1 cellular context compared by ENCODE assay signal in the genomic region with DNA sequence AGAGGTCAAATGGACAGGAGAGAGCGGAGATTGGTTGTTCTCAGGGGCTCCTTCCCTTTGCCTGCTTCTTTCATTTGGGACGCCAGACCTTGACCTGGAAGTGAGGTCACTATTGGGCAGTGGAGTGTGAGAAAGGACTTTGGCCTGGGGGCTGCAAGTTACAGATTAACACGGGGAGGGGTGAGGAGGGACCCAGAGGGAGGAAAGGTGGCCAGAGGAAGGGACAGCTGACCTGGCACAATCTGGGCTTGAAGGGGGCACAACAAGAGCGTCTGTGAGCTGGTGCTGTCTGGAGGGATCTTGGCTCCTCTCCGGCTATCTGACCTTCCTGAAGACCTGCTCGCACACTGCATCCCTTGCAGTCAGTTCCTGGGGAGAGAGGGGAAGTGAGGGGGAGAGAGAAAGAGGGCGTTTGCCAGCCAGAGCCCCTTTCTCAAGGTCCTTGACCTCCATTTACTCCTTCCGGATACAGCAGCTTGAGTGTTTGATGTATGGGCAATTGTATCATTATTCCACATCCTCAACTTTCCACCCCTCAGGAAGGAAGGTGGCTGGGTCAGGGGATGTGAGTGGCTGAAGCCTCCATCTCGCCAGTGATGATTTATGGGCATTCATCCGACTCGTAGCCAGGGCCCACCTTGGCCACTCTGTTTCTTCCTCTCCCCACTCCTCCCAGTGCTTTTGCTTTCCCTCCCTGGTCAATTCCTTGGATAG.
TF ChIP-seq lines count a peak whose summit lies in the region.

No MANE protein-coding gene starts in this region.

TF ChIP-seq in HepG2, 621 proteins besides CTCF, POLR2A, EP300 and RAD21 (continued from another document and continues in another):
- TF ChIP-seq ZNF496 (CRISPR knock-in tag; IDR thresholded peaks at IDR 0.05; ENCODE audit: insufficient replicate concordance) (no peak), CBX1 (IDR thresholded peaks at IDR 0.05; ENCODE audit: low read depth) (no peak), ZSCAN20 (CRISPR knock-in tag; IDR thresholded peaks at IDR 0.05; ENCODE audit: borderline replicate concordance) (no peak), FOXC1 (CRISPR knock-in tag; IDR thresholded peaks at IDR 0.05; ENCODE audit: borderline replicate concordance) (no peak; the same call in 1 of the 2 replicates), ZNF207 (IDR thresholded peaks at IDR 0.05; ENCODE audit: borderline replicate concordance) (no peak), TMF1 (CRISPR knock-in tag; IDR thresholded peaks at IDR 0.05; ENCODE audit: low read depth) (no peak), ZNF577 (CRISPR knock-in tag; IDR thresholded peaks at IDR 0.05; ENCODE audit: borderline replicate concordance, low read depth) (no peak), ZNF879 (CRISPR knock-in tag; IDR thresholded peaks at IDR 0.05) (no peak), ZMYM2 (CRISPR knock-in tag; IDR thresholded peaks at IDR 0.05) (no peak), PHF21A (CRISPR knock-in tag; IDR thresholded peaks at IDR 0.05) (peak; percentile 77; the same call in 1 of the 2 replicates), HNRNPLL (IDR thresholded peaks at IDR 0.05; ENCODE audit: low read depth, low read length, poor library complexity, severe bottlenecking) (no peak), KLF13 (CRISPR knock-in tag; IDR thresholded peaks at IDR 0.05) (no peak), TBX3 (IDR thresholded peaks at IDR 0.05; ENCODE audit: borderline replicate concordance) (peak; percentile 60; the same call in 1 of the 2 replicates), KLF16 (CRISPR knock-in tag; IDR thresholded peaks at IDR 0.05) (0 out of 4 replicates have a peak, but pooled peaks of 1 of the 2 experiments have one; percentile 22), ZNF234 (CRISPR knock-in tag; conservative IDR thresholded peaks at IDR 0.05) (no peak), IRF2 (CRISPR knock-in tag; IDR thresholded peaks at IDR 0.05) (no peak), ZNF136 (CRISPR knock-in tag; IDR thresholded peaks at IDR 0.05; ENCODE audit: low read depth) (no peak), KAT8 (CRISPR knock-in tag; IDR thresholded peaks at IDR 0.05) (no peak), RBM22 (optimal IDR thresholded peaks at IDR 0.05; ENCODE audit: low read length) (no peak), ZNF256 (CRISPR knock-in tag; conservative IDR thresholded peaks at IDR 0.05) (no peak), TCF7 (IDR thresholded peaks at IDR 0.05; ENCODE audit: low read depth) (no peak), ISX (CRISPR knock-in tag; conservative IDR thresholded peaks at IDR 0.05) (no peak), CENPX (CRISPR knock-in tag; IDR thresholded peaks at IDR 0.05) (no peak), SIX1 (CRISPR knock-in tag; IDR thresholded peaks at IDR 0.05; ENCODE audit: borderline replicate concordance) (no peak), ZSCAN29 (CRISPR knock-in tag; conservative IDR thresholded peaks at IDR 0.05) (no peak), MEIS1 (CRISPR knock-in tag; IDR thresholded peaks at IDR 0.05; ENCODE audit: borderline replicate concordance) (no peak), NFE2L2 (IDR thresholded peaks at IDR 0.05; ENCODE audit: low read length) (no peak), MAFK (conservative IDR thresholded peaks at IDR 0.05 in 1 of 2, IDR thresholded peaks at IDR 0.05 in 1 of 2; ENCODE audit: low read length in 2 of 2) (peak; percentile 65 to 80), ZGPAT (CRISPR knock-in tag; IDR thresholded peaks at IDR 0.05) (no peak), MAFG (CRISPR knock-in tag; IDR thresholded peaks at IDR 0.05) (no peak), ISL2 (CRISPR knock-in tag; IDR thresholded peaks at IDR 0.05) (peak; percentile 66), ZNF530 (CRISPR knock-in tag; IDR thresholded peaks at IDR 0.05; ENCODE audit: low read depth) (no peak), ZNF232 (CRISPR knock-in tag; IDR thresholded peaks at IDR 0.05; ENCODE audit: borderline replicate concordance) (no peak), SP1 (IDR thresholded peaks at IDR 0.05) (no peak), SP1 (CRISPR knock-in tag; IDR thresholded peaks at IDR 0.05) (no peak), KDM4B (CRISPR knock-in tag; IDR thresholded peaks at IDR 0.05) (no peak), ADNP (CRISPR knock-in tag; IDR thresholded peaks at IDR 0.05) (no peak), ZKSCAN8 (CRISPR knock-in tag; IDR thresholded peaks at IDR 0.05; ENCODE audit: borderline replicate concordance) (0 out of 2 replicates have a peak, but pooled peaks have one; percentile 18), HOXA9 (CRISPR knock-in tag; IDR thresholded peaks at IDR 0.05; ENCODE audit: borderline replicate concordance) (peak; percentile 47; the same call in 1 of the 2 replicates), EEA1 (CRISPR knock-in tag; IDR thresholded peaks at IDR 0.05; ENCODE audit: borderline replicate concordance) (no peak), NONO (IDR thresholded peaks at IDR 0.05) (no peak), NONO (CRISPR knock-in tag; conservative IDR thresholded peaks at IDR 0.05) (peak; percentile 71), ZBTB46 (CRISPR knock-in tag; IDR thresholded peaks at IDR 0.05; ENCODE audit: borderline replicate concordance) (no peak), ZNF138 (CRISPR knock-in tag; IDR thresholded peaks at IDR 0.05; ENCODE audit: low read depth) (no peak), EED (CRISPR knock-in tag; IDR thresholded peaks at IDR 0.05) (no peak), CAMTA2 (CRISPR knock-in tag; IDR thresholded peaks at IDR 0.05; ENCODE audit: borderline replicate concordance) (no peak)
- TF ChIP-seq, protein P1, sequence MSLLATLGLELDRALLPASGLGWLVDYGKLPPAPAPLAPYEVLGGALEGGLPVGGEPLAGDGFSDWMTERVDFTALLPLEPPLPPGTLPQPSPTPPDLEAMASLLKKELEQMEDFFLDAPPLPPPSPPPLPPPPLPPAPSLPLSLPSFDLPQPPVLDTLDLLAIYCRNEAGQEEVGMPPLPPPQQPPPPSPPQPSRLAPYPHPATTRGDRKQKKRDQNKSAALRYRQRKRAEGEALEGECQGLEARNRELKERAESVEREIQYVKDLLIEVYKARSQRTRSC (CRISPR knock-in tag; IDR thresholded peaks at IDR 0.05; ENCODE audit: low read depth), result no peak
- TF ChIP-seq, protein P2, sequence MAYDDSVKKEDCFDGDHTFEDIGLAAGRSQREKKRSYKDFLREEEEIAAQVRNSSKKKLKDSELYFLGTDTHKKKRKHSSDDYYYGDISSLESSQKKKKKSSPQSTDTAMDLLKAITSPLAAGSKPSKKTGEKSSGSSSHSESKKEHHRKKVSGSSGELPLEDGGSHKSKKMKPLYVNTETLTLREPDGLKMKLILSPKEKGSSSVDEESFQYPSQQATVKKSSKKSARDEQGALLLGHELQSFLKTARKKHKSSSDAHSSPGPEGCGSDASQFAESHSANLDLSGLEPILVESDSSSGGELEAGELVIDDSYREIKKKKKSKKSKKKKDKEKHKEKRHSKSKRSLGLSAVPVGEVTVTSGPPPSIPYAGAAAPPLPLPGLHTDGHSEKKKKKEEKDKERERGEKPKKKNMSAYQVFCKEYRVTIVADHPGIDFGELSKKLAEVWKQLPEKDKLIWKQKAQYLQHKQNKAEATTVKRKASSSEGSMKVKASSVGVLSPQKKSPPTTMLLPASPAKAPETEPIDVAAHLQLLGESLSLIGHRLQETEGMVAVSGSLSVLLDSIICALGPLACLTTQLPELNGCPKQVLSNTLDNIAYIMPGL (CRISPR knock-in tag; IDR thresholded peaks at IDR 0.05; ENCODE audit: borderline replicate concordance in 1 of 2, low read depth in 1 of 2), result peak in 1 of 2 experiments; percentile 21; a peak in 1 of 4 replicates
- TF ChIP-seq, protein P3, sequence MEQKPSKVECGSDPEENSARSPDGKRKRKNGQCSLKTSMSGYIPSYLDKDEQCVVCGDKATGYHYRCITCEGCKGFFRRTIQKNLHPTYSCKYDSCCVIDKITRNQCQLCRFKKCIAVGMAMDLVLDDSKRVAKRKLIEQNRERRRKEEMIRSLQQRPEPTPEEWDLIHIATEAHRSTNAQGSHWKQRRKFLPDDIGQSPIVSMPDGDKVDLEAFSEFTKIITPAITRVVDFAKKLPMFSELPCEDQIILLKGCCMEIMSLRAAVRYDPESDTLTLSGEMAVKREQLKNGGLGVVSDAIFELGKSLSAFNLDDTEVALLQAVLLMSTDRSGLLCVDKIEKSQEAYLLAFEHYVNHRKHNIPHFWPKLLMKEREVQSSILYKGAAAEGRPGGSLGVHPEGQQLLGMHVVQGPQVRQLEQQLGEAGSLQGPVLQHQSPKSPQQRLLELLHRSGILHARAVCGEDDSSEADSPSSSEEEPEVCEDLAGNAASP (CRISPR knock-in tag; IDR thresholded peaks at IDR 0.05; ENCODE audit: borderline replicate concordance), result peak; percentile 99
- TF ChIP-seq, protein P4, sequence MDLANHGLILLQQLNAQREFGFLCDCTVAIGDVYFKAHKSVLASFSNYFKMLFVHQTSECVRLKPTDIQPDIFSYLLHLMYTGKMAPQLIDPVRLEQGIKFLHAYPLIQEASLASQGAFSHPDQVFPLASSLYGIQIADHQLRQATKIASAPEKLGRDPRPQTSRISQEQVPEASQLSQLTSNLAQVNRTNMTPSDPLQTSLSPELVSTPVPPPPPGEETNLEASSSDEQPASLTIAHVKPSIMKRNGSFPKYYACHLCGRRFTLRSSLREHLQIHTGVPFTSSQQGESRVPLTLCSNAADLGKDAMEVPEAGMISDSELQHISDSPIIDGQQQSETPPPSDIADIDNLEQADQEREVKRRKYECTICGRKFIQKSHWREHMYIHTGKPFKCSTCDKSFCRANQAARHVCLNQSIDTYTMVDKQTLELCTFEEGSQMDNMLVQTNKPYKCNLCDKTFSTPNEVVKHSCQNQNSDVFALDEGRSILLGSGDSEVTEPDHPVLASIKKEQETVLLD (CRISPR knock-in tag; IDR thresholded peaks at IDR 0.05; ENCODE audit: low read depth), result no peak
- TF ChIP-seq, protein P5, sequence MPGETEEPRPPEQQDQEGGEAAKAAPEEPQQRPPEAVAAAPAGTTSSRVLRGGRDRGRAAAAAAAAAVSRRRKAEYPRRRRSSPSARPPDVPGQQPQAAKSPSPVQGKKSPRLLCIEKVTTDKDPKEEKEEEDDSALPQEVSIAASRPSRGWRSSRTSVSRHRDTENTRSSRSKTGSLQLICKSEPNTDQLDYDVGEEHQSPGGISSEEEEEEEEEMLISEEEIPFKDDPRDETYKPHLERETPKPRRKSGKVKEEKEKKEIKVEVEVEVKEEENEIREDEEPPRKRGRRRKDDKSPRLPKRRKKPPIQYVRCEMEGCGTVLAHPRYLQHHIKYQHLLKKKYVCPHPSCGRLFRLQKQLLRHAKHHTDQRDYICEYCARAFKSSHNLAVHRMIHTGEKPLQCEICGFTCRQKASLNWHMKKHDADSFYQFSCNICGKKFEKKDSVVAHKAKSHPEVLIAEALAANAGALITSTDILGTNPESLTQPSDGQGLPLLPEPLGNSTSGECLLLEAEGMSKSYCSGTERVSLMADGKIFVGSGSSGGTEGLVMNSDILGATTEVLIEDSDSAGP (CRISPR knock-in tag; IDR thresholded peaks at IDR 0.05; ENCODE audit: borderline replicate concordance), result no peak
- TF ChIP-seq, protein P6, sequence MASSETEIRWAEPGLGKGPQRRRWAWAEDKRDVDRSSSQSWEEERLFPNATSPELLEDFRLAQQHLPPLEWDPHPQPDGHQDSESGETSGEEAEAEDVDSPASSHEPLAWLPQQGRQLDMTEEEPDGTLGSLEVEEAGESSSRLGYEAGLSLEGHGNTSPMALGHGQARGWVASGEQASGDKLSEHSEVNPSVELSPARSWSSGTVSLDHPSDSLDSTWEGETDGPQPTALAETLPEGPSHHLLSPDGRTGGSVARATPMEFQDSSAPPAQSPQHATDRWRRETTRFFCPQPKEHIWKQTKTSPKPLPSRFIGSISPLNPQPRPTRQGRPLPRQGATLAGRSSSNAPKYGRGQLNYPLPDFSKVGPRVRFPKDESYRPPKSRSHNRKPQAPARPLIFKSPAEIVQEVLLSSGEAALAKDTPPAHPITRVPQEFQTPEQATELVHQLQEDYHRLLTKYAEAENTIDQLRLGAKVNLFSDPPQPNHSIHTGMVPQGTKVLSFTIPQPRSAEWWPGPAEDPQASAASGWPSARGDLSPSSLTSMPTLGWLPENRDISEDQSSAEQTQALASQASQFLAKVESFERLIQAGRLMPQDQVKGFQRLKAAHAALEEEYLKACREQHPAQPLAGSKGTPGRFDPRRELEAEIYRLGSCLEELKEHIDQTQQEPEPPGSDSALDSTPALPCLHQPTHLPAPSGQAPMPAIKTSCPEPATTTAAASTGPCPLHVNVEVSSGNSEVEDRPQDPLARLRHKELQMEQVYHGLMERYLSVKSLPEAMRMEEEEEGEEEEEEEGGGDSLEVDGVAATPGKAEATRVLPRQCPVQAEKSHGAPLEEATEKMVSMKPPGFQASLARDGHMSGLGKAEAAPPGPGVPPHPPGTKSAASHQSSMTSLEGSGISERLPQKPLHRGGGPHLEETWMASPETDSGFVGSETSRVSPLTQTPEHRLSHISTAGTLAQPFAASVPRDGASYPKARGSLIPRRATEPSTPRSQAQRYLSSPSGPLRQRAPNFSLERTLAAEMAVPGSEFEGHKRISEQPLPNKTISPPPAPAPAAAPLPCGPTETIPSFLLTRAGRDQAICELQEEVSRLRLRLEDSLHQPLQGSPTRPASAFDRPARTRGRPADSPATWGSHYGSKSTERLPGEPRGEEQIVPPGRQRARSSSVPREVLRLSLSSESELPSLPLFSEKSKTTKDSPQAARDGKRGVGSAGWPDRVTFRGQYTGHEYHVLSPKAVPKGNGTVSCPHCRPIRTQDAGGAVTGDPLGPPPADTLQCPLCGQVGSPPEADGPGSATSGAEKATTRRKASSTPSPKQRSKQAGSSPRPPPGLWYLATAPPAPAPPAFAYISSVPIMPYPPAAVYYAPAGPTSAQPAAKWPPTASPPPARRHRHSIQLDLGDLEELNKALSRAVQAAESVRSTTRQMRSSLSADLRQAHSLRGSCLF (CRISPR knock-in tag; IDR thresholded peaks at IDR 0.05; ENCODE audit: borderline replicate concordance), result no peak
- TF ChIP-seq, protein P7, sequence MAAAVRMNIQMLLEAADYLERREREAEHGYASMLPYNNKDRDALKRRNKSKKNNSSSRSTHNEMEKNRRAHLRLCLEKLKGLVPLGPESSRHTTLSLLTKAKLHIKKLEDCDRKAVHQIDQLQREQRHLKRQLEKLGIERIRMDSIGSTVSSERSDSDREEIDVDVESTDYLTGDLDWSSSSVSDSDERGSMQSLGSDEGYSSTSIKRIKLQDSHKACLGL (CRISPR knock-in tag; IDR thresholded peaks at IDR 0.05), result no peak
